ENCODE assay signal across 1 cellular context in genomic region chr16:89687092-89687940, GRCh38.
TF ChIP-seq lines count a peak whose summit lies in the region.

No MANE protein-coding gene starts in this region.

TF ChIP-seq in K562, 482 proteins besides CTCF, POLR2A, EP300 and RAD21 (continued from another document and continues in another):
- 0 out of 6 replicates have a peak, but pooled peaks of 1 of the 3 experiments have one; percentile 8 for TF ChIP-seq ZBTB11 (CRISPR knock-in tag; IDR thresholded peaks at IDR 0.05)
- no peak for TF ChIP-seq E2F8 (IDR thresholded peaks at IDR 0.05; ENCODE audit: low read depth, partially characterized antibody)
- no peak for TF ChIP-seq JUND (IDR thresholded peaks at IDR 0.05; ENCODE audit: borderline replicate concordance, low read depth, low read length)
- no peak for TF ChIP-seq JUND (tag; IDR thresholded peaks at IDR 0.05; ENCODE audit: borderline replicate concordance, low read depth, low read length)
- TF ChIP-seq PTRF (tag; IDR thresholded peaks at IDR 0.05): no peak
- TF ChIP-seq USF1 (CRISPR knock-in tag; IDR thresholded peaks at IDR 0.05): no peak; the same call in 1 of the 2 replicates
- TF ChIP-seq NR2C2 (CRISPR knock-in tag; IDR thresholded peaks at IDR 0.05): no peak
- peak; percentile 70 for TF ChIP-seq NR2C2 (tag; IDR thresholded peaks at IDR 0.05)
- TF ChIP-seq CGGBP1 (CRISPR knock-in tag; IDR thresholded peaks at IDR 0.05): no peak
- no peak for TF ChIP-seq GTF2A2 (tag; IDR thresholded peaks at IDR 0.05)
- no peak for TF ChIP-seq NFATC3 (IDR thresholded peaks at IDR 0.05)
- no peak for TF ChIP-seq TAF9B (IDR thresholded peaks at IDR 0.05; ENCODE audit: partially characterized antibody)
- no peak for TF ChIP-seq PBX2 (CRISPR knock-in tag; IDR thresholded peaks at IDR 0.05; ENCODE audit: low read depth)
- TF ChIP-seq PBX2 (tag; conservative IDR thresholded peaks at IDR 0.05; ENCODE audit: low read depth): no peak
- no peak for TF ChIP-seq ZSCAN29 (IDR thresholded peaks at IDR 0.05)
- TF ChIP-seq MCM2 (IDR thresholded peaks at IDR 0.05; ENCODE audit: low read depth): no peak
- TF ChIP-seq EP400 (IDR thresholded peaks at IDR 0.05): no peak
- TF ChIP-seq CXXC5 (CRISPR knock-in tag; IDR thresholded peaks at IDR 0.05): no peak
- no peak for TF ChIP-seq RBM39 (optimal IDR thresholded peaks at IDR 0.05; ENCODE audit: low read depth, low read length)
- TF ChIP-seq ZNF696 (CRISPR knock-in tag; conservative IDR thresholded peaks at IDR 0.05): no peak
- TF ChIP-seq SUPT5H (IDR thresholded peaks at IDR 0.05): 0 out of 2 replicates have a peak, but pooled peaks have one; percentile 20
- peak; percentile 11 for TF ChIP-seq CCNT2 (IDR thresholded peaks at IDR 0.05; ENCODE audit: borderline replicate concordance, extremely low read depth, insufficient read length, low read depth, low read length)
- peak; percentile 31; the same call in 1 of the 2 replicates for TF ChIP-seq MGA (IDR thresholded peaks at IDR 0.05)
- TF ChIP-seq KLF1 (tag; IDR thresholded peaks at IDR 0.05): no peak
- no peak for TF ChIP-seq ETV6 (IDR thresholded peaks at IDR 0.05; ENCODE audit: borderline replicate concordance in 1 of 2, low read depth in 2 of 2, low read length in 1 of 2)
- peak; percentile 18; the same call in 1 of the 2 replicates for TF ChIP-seq ETV6 (CRISPR knock-in tag; IDR thresholded peaks at IDR 0.05; ENCODE audit: borderline replicate concordance)
- no peak for TF ChIP-seq CTCFL (IDR thresholded peaks at IDR 0.05; ENCODE audit: borderline replicate concordance, insufficient read depth, low read depth, low read length, poor library complexity, severe bottlenecking)
- TF ChIP-seq MBD2 (IDR thresholded peaks at IDR 0.05; ENCODE audit: borderline replicate concordance, low read depth): no peak
- TF ChIP-seq IRF9 (tag; IDR thresholded peaks at IDR 0.05): no peak
- no peak for TF ChIP-seq NFIC (IDR thresholded peaks at IDR 0.05)
- no peak for TF ChIP-seq MCM5 (IDR thresholded peaks at IDR 0.05; ENCODE audit: low read depth)
- TF ChIP-seq ZC3H8 (IDR thresholded peaks at IDR 0.05): no peak
- TF ChIP-seq TCF7L2 (IDR thresholded peaks at IDR 0.05; ENCODE audit: low read depth, low read length): no peak
